In genomic region chr1:57620589-57620988, GRCh38 we compare ENCODE assay signal across 1 cellular context.
TF ChIP-seq lines count a peak whose summit lies in the region.

No MANE protein-coding gene starts in this region.

TF ChIP-seq in H1, 55 proteins besides CTCF, POLR2A, EP300 and RAD21 (continued from another document):
- TF ChIP-seq CHD7 (IDR thresholded peaks at IDR 0.05; ENCODE audit: insufficient replicate concordance, low read length) (no peak), CHD1 (IDR thresholded peaks at IDR 0.05; ENCODE audit: low read depth, low read length) (no peak), FOSL1 (IDR thresholded peaks at IDR 0.05; ENCODE audit: insufficient read depth, low read depth, low read length) (no peak)
TF ChIP-seq in H1: peak in this region for 0.
